Comparison of ENCODE assay signal across 8 cellular contexts in genomic region chr16:13919683-13920509, GRCh38.
A peak's percentile ranks its signal among the peaks of the same experiment; 100 is the strongest.
DNase-seq lines count a peak whose midpoint lies in the region; ATAC-seq and TF ChIP-seq lines count a peak whose summit lies in the region.

Gene ERCC4 (plus strand): TSS chr16:13920154. CDS start chr16:13920166, 12 bp downstream.

- DNase-seq in 8988T, result peak; percentile 71
- DNase-seq in NCI-H2081 (lab: John Stamatoyannopoulos, UW), result peak; percentile 99
- DNase-seq in T1000 (lab: John Stamatoyannopoulos, UW), result peak; percentile 99
- DNase-seq in astrocyte of the spinal cord (ENCODE audit: low read depth, low spot score), result peak; percentile 99
- peak; percentile 97 to 98 for DNase-seq in hippocampal formation (lab: John Stamatoyannopoulos, UW)
- peak; percentile 99 for DNase-seq in retina

- peak within 1 kb of the TSS; percentile 67 for H3K4me3 ChIP-seq in astrocyte of the spinal cord (ENCODE audit: low read depth, low read length)

- peak; percentile 97 for ATAC-seq in GM18511 (IDR thresholded peaks at IDR 0.05; ENCODE audit: unreplicated experiment)
- ATAC-seq in HG03039 (IDR thresholded peaks at IDR 0.05; ENCODE audit: unreplicated experiment), result peak; percentile 95

- TF ChIP-seq CTCF in astrocyte of the spinal cord (IDR thresholded peaks at IDR 0.05; ENCODE audit: low read depth, low read length), result peak; percentile 97

- in situ Hi-C loops in astrocyte of the spinal cord (cut with HindIII; ENCODE audit: low sequenced_read_pairs), result no loop called here

Comparison
In these comparisons a context has a peak if more than half of its experiments do, and no peak if none do; other contexts are left out.
1. Peak in every context shown above with its lines: DNase-seq, ATAC-seq and H3K4me3 ChIP-seq.